8 cellular contexts compared by ENCODE assay signal in genomic region chr16:90008708-90009145, GRCh38. TPM values are rescaled to one million over a fixed set of nuclear protein-coding genes. Genes with fewer than 3 reads are reported as not detected.
DNase-seq lines count a peak whose midpoint lies in the region; TF ChIP-seq lines count a peak whose summit lies in the region.

No MANE protein-coding gene starts in this region.

- H3K36me3 Mint-ChIP-seq in IgD-negative memory B cell, result no peaks in the 10 kb centered on the region
- no peaks in the 10 kb centered on the region for H3K36me3 Mint-ChIP-seq in type B pancreatic cell

- H3K27me3 Mint-ChIP-seq in IgD-negative memory B cell (peaks cover 2% of the 10 kb centered on the region), type B pancreatic cell (no peaks in the 10 kb centered on the region)

- in situ Hi-C loops in GM13976 (cut with MboI; ENCODE audit: low sequenced_read_pairs, unreplicated experiment), result no loop called here

- peak overlapping the region in 23 of 59 donors; percentile 16 to 67 (median 44) for H3K27ac ChIP-seq in dorsolateral prefrontal cortex

- H3K27me3 ChIP-seq in dorsolateral prefrontal cortex, result no peaks in the 10 kb centered on the region

- intact Hi-C loops in dorsolateral prefrontal cortex (cut with DNase I), result no loop called here

- no peak for TF ChIP-seq CTCF in GM13976 (IDR thresholded peaks at IDR 0.05; ENCODE audit: borderline replicate concordance, control extremely low read depth, extremely low read depth, insufficient read depth, missing control alignments)
- no peak for TF ChIP-seq CTCF in type B pancreatic cell (conservative IDR thresholded peaks at IDR 0.05)
- no peak for TF ChIP-seq CTCF in dorsolateral prefrontal cortex (IDR thresholded peaks at IDR 0.05 in 54 of 56, conservative IDR thresholded peaks at IDR 0.05 in 2 of 56; ENCODE audit: low read depth in 1 of 56, partially characterized antibody in 56 of 56)

- DNase-seq in GM13976 (ENCODE audit: low spot score), result peak; percentile 85
- DNase-seq in activated T-cell treated with anti-CD3 and anti-CD28 coated beads, Interleukin-2, amount 50 U/mL, for 1 hour, result peak; percentile 62
- DNase-seq in stimulated activated CD4-positive, alpha-beta T cell treated with anti-CD3 and anti-CD28 coated beads, Interleukin-1b, Interleukin-23, amount 100 ng/mL, for 4 hours (ENCODE audit: low read depth in 2 of 2), result peak; percentile 46 to 62
- DNase-seq in nucleus accumbens (lab: John Stamatoyannopoulos, UW), result no peak
- no peak for DNase-seq in NCI-H1417 treated with DMSO at 0.1 percent for 48 hours (lab: John Stamatoyannopoulos, UW)
- DNase-seq in type B pancreatic cell (ENCODE audit: extremely low spot score, unreplicated experiment), result no peak
- no peak for DNase-seq in dorsolateral prefrontal cortex

- peak overlapping the region; percentile 68 to 88 (median 79) for H3K4me3 Mint-ChIP-seq in IgD-negative memory B cell
- no peak overlapping the region for H3K4me3 Mint-ChIP-seq in type B pancreatic cell

- H3K4me1 Mint-ChIP-seq in IgD-negative memory B cell (peaks cover 18 to 36% (median 20%) of the 10 kb centered on the region in 3 donors), type B pancreatic cell (ENCODE audit: unreplicated experiment) (no peaks in the 10 kb centered on the region)

- peak overlapping the region in 6 of 59 donors; percentile 0 to 33 (median 22) for H3K4me3 ChIP-seq in dorsolateral prefrontal cortex

- peak overlapping the region; percentile 86 to 91 (median 91) for H3K27ac Mint-ChIP-seq in IgD-negative memory B cell
- H3K27ac Mint-ChIP-seq in type B pancreatic cell, result no peak overlapping the region

- H3K9me3 Mint-ChIP-seq in IgD-negative memory B cell, result no peaks in the 10 kb centered on the region
- no peaks in the 10 kb centered on the region for H3K9me3 Mint-ChIP-seq in type B pancreatic cell

RNA-seq across cellular contexts. Expression of gene DBNDD1, which starts 10.5 kb away (rescaled TPM):
- polyA plus RNA-seq in IgD-negative memory B cell, result 9.4 TPM
- 11.6 and 21.2 TPM in 2 replicates for total RNA-seq in type B pancreatic cell (ENCODE audit: low replicate concordance)
- 100 to 1,000 TPM in 1 of 120 experiments, 10 to 100 TPM in 119; 17.7 to 114 (median 61.1) TPM for total RNA-seq in dorsolateral prefrontal cortex

Comparison
In these comparisons a context has a peak if more than half of its experiments do, and no peak if none do; other contexts are left out.
1. DNase-seq: peak in GM13976 (single experiment), activated T-cell treated with anti-CD3 and anti-CD28 coated beads, Interleukin-2, amount 50 U/mL, for 1 hour (single experiment) and stimulated activated CD4-positive, alpha-beta T cell treated with anti-CD3 and anti-CD28 coated beads, Interleukin-1b, Interleukin-23, amount 100 ng/mL, for 4 hours (2 of 2); none in nucleus accumbens (0 of 56), NCI-H1417 treated with DMSO at 0.1 percent for 48 hours (single experiment), type B pancreatic cell (single experiment) and dorsolateral prefrontal cortex (0 of 10).